Comparison of ENCODE assay signal across 24 cellular contexts in the genomic region with DNA sequence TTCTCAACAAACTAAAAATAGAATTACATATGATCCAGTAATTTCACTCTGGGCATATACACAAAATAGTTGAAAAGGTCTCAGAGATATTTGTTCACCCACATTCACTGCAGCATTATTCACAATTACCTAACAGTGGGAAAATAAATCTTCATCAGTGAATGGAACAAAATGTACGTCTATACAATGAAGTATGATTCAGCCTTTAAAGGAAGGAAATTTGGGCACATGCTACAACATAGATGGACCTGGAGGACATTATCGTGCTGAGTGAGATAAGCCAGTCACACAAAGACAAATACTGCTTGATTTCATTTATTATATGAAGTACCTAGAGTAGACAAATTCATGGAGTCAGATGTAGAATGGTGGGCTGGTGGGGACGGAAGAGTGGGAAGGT.
"Had no signal": no experiment of that assay in that cellular context is flagged by ENCODE, and none has a peak within 500 bp of the region (broad histone marks: within the 10 kb centered on the region; RNA-seq: fewer than 3 reads in every experiment).

No MANE protein-coding gene starts in this region.

- H3K4me3 ChIP-seq: colonic mucosa, gastrocnemius medialis, heart left ventricle, hepatocyte, ovary, psoas muscle, sigmoid colon, stomach, thyroid gland, vagina had no signal

- H3K27me3 ChIP-seq: colonic mucosa, gastrocnemius medialis, heart left ventricle, hepatocyte, ovary, sigmoid colon, stomach, thyroid gland, vagina had no signal

- H3K4me2 ChIP-seq: hepatocyte had no signal

- H3K9me3 ChIP-seq: colonic mucosa, gastrocnemius medialis, heart left ventricle, ovary, psoas muscle, sigmoid colon, stomach, thyroid gland, vagina had no signal

- H3K4me1 ChIP-seq: colonic mucosa, sigmoid colon, stomach, thyroid gland, vagina had no signal

- ATAC-seq: gastrocnemius medialis; heart left ventricle; left lobe of liver; naive thymus-derived CD8-positive, alpha-beta T cell; psoas muscle; right cardiac atrium had no signal

- H3K27ac ChIP-seq: colonic mucosa, gastrocnemius medialis, heart left ventricle, hepatocyte, ovary, psoas muscle, sigmoid colon, stomach, thyroid gland, vagina had no signal

- H2AFZ ChIP-seq: hepatocyte had no signal

- H3K79me2 ChIP-seq: hepatocyte had no signal

- H3K36me3 ChIP-seq: colonic mucosa, ovary had no signal

- DNase-seq: colonic mucosa; effector memory CD4-positive, alpha-beta T cell; erythroblast; foreskin fibroblast; gastrocnemius medialis; heart left ventricle; kidney; mammary epithelial cell; naive thymus-derived CD8-positive, alpha-beta T cell; occipital lobe; ovary; psoas muscle; right cardiac atrium; sigmoid colon; stimulated activated CD4-positive, alpha-beta T cell treated with anti-CD3 and anti-CD28 coated beads, Interleukin-15, amount 100 ng/mL, for 24 hours; stimulated activated CD4-positive, alpha-beta T cell treated with anti-CD3 and anti-CD28 coated beads, Interleukin-4, amount 100 ng/mL, for 1 hour; stimulated activated CD8-positive, alpha-beta memory T cell treated with anti-CD3 and anti-CD28 coated beads, Interleukin-4, amount 100 ng/mL, for 48 hours; stimulated activated naive CD4-positive, alpha-beta T cell treated with Interleukin-2 at 50 U/mL for 16 hours; stomach; thyroid gland; trophoblast cell had no signal
